ENCODE assay signal across 8 cellular contexts in genomic region chr22:50525104-50525958, GRCh38. TPM values are rescaled to one million over a fixed set of nuclear protein-coding genes. Genes with fewer than 3 reads are reported as not detected.
DNase-seq lines count a peak whose midpoint lies in the region; ATAC-seq and TF ChIP-seq lines count a peak whose summit lies in the region.

SCO2 (minus strand) TSS chr22:50525598; CDS start chr22:50524411, 1,187 bp downstream.

- H3K27me3 ChIP-seq in right atrium auricular region (no peaks in the 10 kb centered on the region), uterus (peaks cover 0 to 9% of the 10 kb centered on the region in 2 donors)

- peak; percentile 68 to 80 for TF ChIP-seq POLR2A in uterus (IDR thresholded peaks at IDR 0.05)

- no peaks in the 10 kb centered on the region for H3K9me3 Mint-ChIP-seq in T-helper 1 cell treated with Interleukin-12 subunit alpha and Interleukin-12 subunit beta and Interleukin-4 antibody, amounts not matched to agents 30 μg/mL and 1 μg/mL, for 36 hours

- peak within 1 kb of the TSS; percentile 64 to 85 for H3K4me3 ChIP-seq in right atrium auricular region
- peak within 1 kb of the TSS; percentile 72 to 83 for H3K4me3 ChIP-seq in uterus

- DNase-seq in NCI-H1436 treated with DMSO at 0.1 percent for 48 hours (lab: John Stamatoyannopoulos, UW): peak; percentile 77
- peak; percentile 41 to 94 (median 88) for DNase-seq in amygdala (lab: John Stamatoyannopoulos, UW)
- peak; percentile 96 for DNase-seq in right atrium auricular region (ENCODE audit: low spot score)
- DNase-seq in pulmonary artery endothelial cell (ENCODE audit: low read depth, low spot score): peak; percentile 90
- DNase-seq in uterus: peak; percentile 97

- intact Hi-C loops in uterus (cut with DNase I; ENCODE audit: low total_unique reads): no loop called here

- H3K36me3 Mint-ChIP-seq in T-helper 1 cell treated with Interleukin-12 subunit alpha and Interleukin-12 subunit beta and Interleukin-4 antibody, amounts not matched to agents 30 μg/mL and 1 μg/mL, for 36 hours (ENCODE audit: low read depth): peaks cover 20% of the 10 kb centered on the region

- no peaks in the 10 kb centered on the region for H3K27me3 Mint-ChIP-seq in T-helper 1 cell treated with Interleukin-12 subunit alpha and Interleukin-12 subunit beta and Interleukin-4 antibody, amounts not matched to agents 30 μg/mL and 1 μg/mL, for 36 hours (ENCODE audit: low read depth)

- TF ChIP-seq CTCF in GM12874 (IDR thresholded peaks at IDR 0.05; ENCODE audit: insufficient read depth, low read depth, low read length): peak; percentile 68
- peak in 1 of 2 donors; percentile 15 for TF ChIP-seq CTCF in right atrium auricular region (IDR thresholded peaks at IDR 0.05)
- peak; percentile 16 to 55 (median 51) for TF ChIP-seq CTCF in uterus (IDR thresholded peaks at IDR 0.05)

- peak within 1 kb of the TSS; percentile 92 for H3K27ac Mint-ChIP-seq in T-helper 1 cell treated with Interleukin-12 subunit alpha and Interleukin-12 subunit beta and Interleukin-4 antibody, amounts not matched to agents 30 μg/mL and 1 μg/mL, for 36 hours

- H3K4me1 ChIP-seq in right atrium auricular region: peaks cover 0 to 43% of the 10 kb centered on the region in 2 donors
- H3K4me1 ChIP-seq in uterus: peaks cover 0 to under 1% of the 10 kb centered on the region in 2 donors

- peak; percentile 41 for ATAC-seq in HG02763 (IDR thresholded peaks at IDR 0.05; ENCODE audit: unreplicated experiment)

- H3K36me3 ChIP-seq in right atrium auricular region (peaks cover 33% of the 10 kb centered on the region), uterus (no peaks in the 10 kb centered on the region)

- peak within 1 kb of the TSS; percentile 90 for H3K4me3 Mint-ChIP-seq in T-helper 1 cell treated with Interleukin-12 subunit alpha and Interleukin-12 subunit beta and Interleukin-4 antibody, amounts not matched to agents 30 μg/mL and 1 μg/mL, for 36 hours

- H3K4me1 Mint-ChIP-seq in T-helper 1 cell treated with Interleukin-12 subunit alpha and Interleukin-12 subunit beta and Interleukin-4 antibody, amounts not matched to agents 30 μg/mL and 1 μg/mL, for 36 hours (ENCODE audit: low read depth): peaks cover 29% of the 10 kb centered on the region

- H3K27ac ChIP-seq in right atrium auricular region: peak within 1 kb of the TSS; percentile 86 to 89
- peak within 1 kb of the TSS; percentile 86 to 88 for H3K27ac ChIP-seq in uterus

- no peaks in the 10 kb centered on the region for H3K9me3 ChIP-seq in right atrium auricular region
- H3K9me3 ChIP-seq in uterus: no peaks in the 10 kb centered on the region

RNA-seq across cellular contexts. Expression of gene SCO2, which starts in this region (rescaled TPM):
- total RNA-seq in right atrium auricular region (under 1 TPM in 1 of 2 donors, not detected in 1; 0.94 TPM), pulmonary artery endothelial cell (1.8 and 2.3 TPM in 2 replicates), uterus (1 to 10 TPM in 2 of 4 donors, not detected in 2; 3.5 to 3.9 TPM)

Comparison
In these comparisons a context has a peak if more than half of its experiments do, and no peak if none do; other contexts are left out.
1. Peak in every context shown above with its lines: DNase-seq, ATAC-seq, H3K4me3 ChIP-seq and H3K27ac ChIP-seq.
2. Peak in DNase-seq, H3K4me3 ChIP-seq and H3K27ac ChIP-seq in right atrium auricular region; RNA of the gene not detected or under 1 TPM.